ENCODE assay signal across 10 cellular contexts in the genomic region with DNA sequence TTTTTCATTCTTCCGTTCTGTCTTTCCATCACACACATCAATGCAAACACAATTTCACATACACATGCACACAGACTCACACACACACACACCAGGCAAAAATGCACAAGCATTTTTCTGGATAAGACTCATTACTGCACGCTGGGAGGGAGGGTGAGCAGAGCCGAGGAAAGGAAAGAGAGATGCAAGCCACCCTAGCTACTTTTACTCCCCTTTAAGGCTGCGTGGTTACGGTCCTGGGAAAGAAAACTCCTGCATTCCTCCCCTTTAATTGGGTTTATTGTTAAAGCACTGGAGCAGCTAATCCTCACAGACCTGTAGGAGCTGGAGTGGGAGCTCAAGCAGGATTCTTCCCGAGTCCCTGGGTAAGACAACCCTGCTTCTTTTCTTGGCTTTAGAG. TPM values are rescaled to one million over a fixed set of nuclear protein-coding genes. Genes with fewer than 3 reads are reported as not detected.
DNase-seq lines count a peak whose midpoint lies in the region; TF ChIP-seq lines count a peak whose summit lies in the region.
"Had no signal": no experiment of that assay in that cellular context is flagged by ENCODE, and none has a peak within 500 bp of the region (broad histone marks: within the 10 kb centered on the region; RNA-seq: fewer than 3 reads in every experiment).

A gene (plus strand): TSS at position 307 of the 400 bp plus-strand sequence. CDS start 11,270 bp downstream, outside the sequence.

- no peaks in the 10 kb centered on the region for H3K36me3 Mint-ChIP-seq in activated CD4-positive, alpha-beta T cell treated with anti-CD3 and anti-CD28 coated beads, Interleukin-2, amount 10 ng/mL, durations not matched to agents 24 days and 14 days (ENCODE audit: low read depth)
- no peaks in the 10 kb centered on the region for H3K36me3 Mint-ChIP-seq in chondrocyte (ENCODE audit: low read depth)

- no peaks in the 10 kb centered on the region for H3K79me2 ChIP-seq in fibroblast of lung (ENCODE audit: control insufficient read depth, insufficient read depth, low read length)

- peaks cover 16% of the 10 kb centered on the region for H3K27me3 Mint-ChIP-seq in activated CD4-positive, alpha-beta T cell treated with anti-CD3 and anti-CD28 coated beads, Interleukin-2, amount 10 ng/mL, durations not matched to agents 24 days and 14 days
- peaks cover 9% of the 10 kb centered on the region for H3K27me3 Mint-ChIP-seq in chondrocyte (ENCODE audit: low read depth)

- H3K9ac ChIP-seq in fibroblast of lung (ENCODE audit: insufficient read depth, low read length), result no peak within 1 kb of the TSS

- intact Hi-C loops in activated CD4-positive, alpha-beta T cell treated with anti-CD3 and anti-CD28 coated beads, Interleukin-2, amount 10 ng/mL, durations not matched to agents 24 days and 14 days (cut with micrococcal nuclease), result loop anchor here (2.0 kb wide), 1 partner anchor 21 kb away; no protein-coding TSS in a partner anchor

- H3K4me1 Mint-ChIP-seq in activated CD4-positive, alpha-beta T cell treated with anti-CD3 and anti-CD28 coated beads, Interleukin-2, amount 10 ng/mL, durations not matched to agents 24 days and 14 days, result peaks cover 1% of the 10 kb centered on the region
- H3K4me1 Mint-ChIP-seq in chondrocyte (ENCODE audit: low read depth), result no peaks in the 10 kb centered on the region

- H2AFZ ChIP-seq in fibroblast of lung (ENCODE audit: low read length), result peak within 1 kb of the TSS; percentile 45

- no peaks in the 10 kb centered on the region for H3K36me3 ChIP-seq in fibroblast of lung (ENCODE audit: control insufficient read depth, insufficient read depth, low read length)

- DNase-seq in EH (ENCODE audit: low read depth) (peak; percentile 92), NCI-H774 (lab: John Stamatoyannopoulos, UW) (peak; percentile 17), fibroblast of lung (ENCODE audit: low read depth in 2 of 2) (peak; percentile 62 to 88), nucleus accumbens (lab: John Stamatoyannopoulos, UW) (peak in 31 of 56 donors; percentile 6 to 75 (median 28)), NCI-H1694 (lab: John Stamatoyannopoulos, UW) (no peak), NCI-H2171 treated with DMSO at 0.1 percent for 48 hours (lab: John Stamatoyannopoulos, UW) (no peak), chondrocyte (ENCODE audit: low spot score) (no peak)
- DNase-seq in activated CD4-positive, alpha-beta T cell treated with anti-CD3 and anti-CD28 coated beads, Interleukin-2, amount 10 ng/mL, durations not matched to agents 24 days and 14 days, result no peak
- DNase-seq: dermis blood vessel endothelial cell, NCI-H2029 treated with DMSO at 0.1 percent for 48 hours had no signal

- H3K9me3 ChIP-seq in fibroblast of lung (ENCODE audit: control insufficient read depth, insufficient read depth, low read depth, low read length), result no peaks in the 10 kb centered on the region

- no peak within 1 kb of the TSS for H3K27ac Mint-ChIP-seq in activated CD4-positive, alpha-beta T cell treated with anti-CD3 and anti-CD28 coated beads, Interleukin-2, amount 10 ng/mL, durations not matched to agents 24 days and 14 days
- no peak within 1 kb of the TSS for H3K27ac Mint-ChIP-seq in chondrocyte (ENCODE audit: unreplicated experiment)

- TF ChIP-seq CTCF in fibroblast of lung (conservative IDR thresholded peaks at IDR 0.05 in 1 of 2, IDR thresholded peaks at IDR 0.05 in 1 of 2; ENCODE audit: low read depth in 1 of 2, low read length in 2 of 2) (no peak), chondrocyte (IDR thresholded peaks at IDR 0.05) (no peak)

- no peak within 1 kb of the TSS for H3K4me3 Mint-ChIP-seq in activated CD4-positive, alpha-beta T cell treated with anti-CD3 and anti-CD28 coated beads, Interleukin-2, amount 10 ng/mL, durations not matched to agents 24 days and 14 days
- no peak within 1 kb of the TSS for H3K4me3 Mint-ChIP-seq in chondrocyte (ENCODE audit: unreplicated experiment)

- no peaks in the 10 kb centered on the region for H4K20me1 ChIP-seq in fibroblast of lung (ENCODE audit: control insufficient read depth, extremely low read depth, insufficient read depth, low read length)

- no peaks in the 10 kb centered on the region for H3K9me3 Mint-ChIP-seq in activated CD4-positive, alpha-beta T cell treated with anti-CD3 and anti-CD28 coated beads, Interleukin-2, amount 10 ng/mL, durations not matched to agents 24 days and 14 days
- H3K9me3 Mint-ChIP-seq in chondrocyte (ENCODE audit: low read depth), result no peaks in the 10 kb centered on the region

- peak within 1 kb of the TSS; percentile 71 for H3K4me2 ChIP-seq in fibroblast of lung (ENCODE audit: extremely low read depth, insufficient read depth, low read length)

- no peaks in the 10 kb centered on the region for H3K27me3 ChIP-seq in fibroblast of lung (ENCODE audit: control insufficient read depth, insufficient read depth, low read length)

- no peak within 1 kb of the TSS for H3K27ac ChIP-seq in fibroblast of lung (ENCODE audit: insufficient read depth, low read length)

- H3K4me3 ChIP-seq in fibroblast of lung (replicated peaks in 1 of 4; ENCODE audit: control extremely low read depth in 1 of 4, insufficient read depth in 1 of 4, low read depth in 3 of 4, low read length in 4 of 4), result peak within 1 kb of the TSS; percentile 35 to 83 (median 46)

- peaks cover 2% of the 10 kb centered on the region for H3K4me1 ChIP-seq in fibroblast of lung (ENCODE audit: control insufficient read depth, extremely low read depth, insufficient read depth, low read length)

RNA-seq across cellular contexts. Expression of the gene that starts here (rescaled TPM):
- total RNA-seq in fibroblast of lung, result 0.77 and 1.7 TPM in 2 replicates
- 0.96 and 3.0 TPM in 2 replicates for polyA plus RNA-seq in fibroblast of lung
- polyA plus RNA-seq in fibroblast of lung (2012), result 0.34 and 1.5 TPM in 2 replicates
- 0.16 and 2.4 TPM in 2 replicates for polyA minus RNA-seq in fibroblast of lung (ENCODE audit: low replicate concordance)
- total RNA-seq in activated CD4-positive, alpha-beta T cell treated with anti-CD3 and anti-CD28 coated beads, Interleukin-2, amount 10 ng/mL, durations not matched to agents 24 days and 14 days, result 0.54 TPM in 1 of 2 replicates, not detected in the other
- not detected in 3 replicates for total RNA-seq in chondrocyte
- total RNA-seq: dermis blood vessel endothelial cell had no signal

Comparison
In these comparisons a context has a peak if more than half of its experiments do, and no peak if none do; other contexts are left out.
1. DNase-seq: peak in EH (single experiment), NCI-H774 (single experiment), fibroblast of lung (2 of 2) and nucleus accumbens (31 of 56); none in NCI-H1694 (single experiment), activated CD4-positive, alpha-beta T cell treated with anti-CD3 and anti-CD28 coated beads, Interleukin-2, amount 10 ng/mL, durations not matched to agents 24 days and 14 days (single experiment), NCI-H2171 treated with DMSO at 0.1 percent for 48 hours (single experiment) and chondrocyte (single experiment).